ENCODE assay signal across 8 cellular contexts in genomic region chr16:56317998-56318912, GRCh38.
DNase-seq lines count a peak whose midpoint lies in the region; ATAC-seq and TF ChIP-seq lines count a peak whose summit lies in the region.

No MANE protein-coding gene starts in this region.

- H3K27me3 ChIP-seq in lower lobe of right lung (ENCODE audit: low read depth): peaks cover 8% of the 10 kb centered on the region

- H3K27ac ChIP-seq in lower lobe of right lung: no peak overlapping the region

- H3K9me3 ChIP-seq in lower lobe of right lung: no peaks in the 10 kb centered on the region

- TF ChIP-seq CTCF in lower lobe of right lung (IDR thresholded peaks at IDR 0.05): peak; percentile 96

- H3K36me3 ChIP-seq in lower lobe of right lung: no peaks in the 10 kb centered on the region

- peak; percentile 93 for ATAC-seq in GM19023 (IDR thresholded peaks at IDR 0.05; ENCODE audit: unreplicated experiment)
- peak; percentile 91 for ATAC-seq in HG03280 (IDR thresholded peaks at IDR 0.05; ENCODE audit: unreplicated experiment)
- ATAC-seq in lower lobe of right lung: peak; percentile 97

- peak overlapping the region; percentile 11 for H3K4me3 ChIP-seq in lower lobe of right lung

- DNase-seq in AG20443 (ENCODE audit: low spot score) (peak; percentile 97), NCI-H82 (lab: John Stamatoyannopoulos, UW) (peak; percentile 79), lower lobe of right lung (peak; percentile 82)
- peak; percentile 38 to 54 for DNase-seq in activated CD8-positive, alpha-beta memory T cell treated with anti-CD3 and anti-CD28 coated beads for 4 hours (ENCODE audit: low read depth in 2 of 2)
- peak; percentile 54 for DNase-seq in effector CD8-positive, alpha-beta T cell (lab: John Stamatoyannopoulos, UW)
- peak; percentile 60 to 71 (median 66) for DNase-seq in stimulated activated CD4-positive, alpha-beta T cell treated with anti-CD3 and anti-CD28 coated beads, TNF-alpha, amount 100 ng/mL, for 48 hours (ENCODE audit: low read depth in 3 of 3)

- intact Hi-C loops in lower lobe of right lung (cut with DNase I): loop anchor here (5.0 kb wide), 1 partner anchor 371 kb away; no protein-coding TSS in a partner anchor

- peaks cover 9% of the 10 kb centered on the region for H3K4me1 ChIP-seq in lower lobe of right lung

Comparison
In these comparisons a context has a peak if more than half of its experiments do, and no peak if none do; other contexts are left out.
1. DNase-seq: peak in every context shown above with its lines; median percentile 97 in AG20443; 82 in lower lobe of right lung; 79 in NCI-H82; 66 in stimulated activated CD4-positive, alpha-beta T cell treated with anti-CD3 and anti-CD28 coated beads, TNF-alpha, amount 100 ng/mL, for 48 hours; 54 in effector CD8-positive, alpha-beta T cell; 46 in activated CD8-positive, alpha-beta memory T cell treated with anti-CD3 and anti-CD28 coated beads for 4 hours.